In genomic region chr15:91942676-91943417, GRCh38 we compare ENCODE assay signal across 8 cellular contexts.
A peak's percentile ranks its signal among the peaks of the same experiment; 100 is the strongest.
DNase-seq lines count a peak whose midpoint lies in the region; ATAC-seq and TF ChIP-seq lines count a peak whose summit lies in the region.

No MANE protein-coding gene starts in this region.

- no peaks in the 10 kb centered on the region for H3K27me3 Mint-ChIP-seq in CD4-positive, alpha-beta T cell
- H3K27me3 Mint-ChIP-seq in activated naive CD8-positive, alpha-beta T cell treated with anti-CD3 and anti-CD28 coated beads for 36 hours = no peaks in the 10 kb centered on the region

- POLR2A ChIA-PET in CD4-positive, alpha-beta T cell (lab: Charles Lee) = interaction anchor here (1.4 to 2.2 kb wide), 2 partner anchors 89 to 94 kb away, joined by 4 to 15 read pairs; partner anchors contain the start of gene SLCO3A1
- POLR2A ChIA-PET in HCT116 (lab: Charles Lee) = no interaction called here

- peak overlapping the region; percentile 14 for H3K27ac Mint-ChIP-seq in CD4-positive, alpha-beta T cell
- no peak overlapping the region for H3K27ac Mint-ChIP-seq in activated naive CD8-positive, alpha-beta T cell treated with anti-CD3 and anti-CD28 coated beads for 36 hours

- no TSS peak for BruUV-seq in HCT116 (replicated peaks; lab: Mats Ljungman, UMichigan)

- no peak for TF ChIP-seq POLR2A in HCT116 (IDR thresholded peaks at IDR 0.05; ENCODE audit: borderline replicate concordance, extremely low read depth, insufficient read depth, insufficient read length)

- no peak overlapping the region for H3K9ac ChIP-seq in HCT116 (ENCODE audit: low read length)

- peak in 7 of 10 experiments; percentile 5 to 18 (median 11) for DNase-seq in CD4-positive, alpha-beta T cell
- DNase-seq in HCT116 (ENCODE audit: low read depth, low spot score) (peak; percentile 28), NCI-H226 (peak; percentile 93), right cardiac atrium (peak; percentile 85 to 90 (median 87)), COLO829 (ENCODE audit: low spot score) (no peak), iPS-NIHi11 (ENCODE audit: low spot score) (no peak)
- peak; percentile 18 for DNase-seq in activated naive CD8-positive, alpha-beta T cell treated with anti-CD3 and anti-CD28 coated beads for 36 hours
- peak in 2 of 3 donors; percentile 25 to 27 for DNase-seq in stimulated activated CD4-positive, alpha-beta T cell treated with anti-CD3 and anti-CD28 coated beads, Interleukin-12 subunit alpha, Interleukin-12 subunit beta, amount 100 ng/mL, for 48 hours (ENCODE audit: low read depth in 2 of 3, low spot score in 1 of 3)

- H3K9me3 ChIP-seq in CD4-positive, alpha-beta T cell (ENCODE audit: control insufficient read depth, low read length) = no peaks in the 10 kb centered on the region
- no peaks in the 10 kb centered on the region for H3K9me3 ChIP-seq in HCT116 (ENCODE audit: control insufficient read depth in 1 of 2, insufficient read depth in 1 of 2, low read depth in 1 of 2, low read length in 2 of 2)
- no peaks in the 10 kb centered on the region for H3K9me3 ChIP-seq in right cardiac atrium (ENCODE audit: control insufficient read depth, low read length)

- RAD21 ChIA-PET in HCT116 (lab: Charles Lee; ENCODE audit: low non-redundant PET in 1 of 2, low total read pairs in 2 of 2, uncharacterized antibody in 2 of 2, unreplicated experiment in 2 of 2) = no interaction called here

- H2AFZ ChIP-seq in HCT116 (ENCODE audit: low read depth, low read length, poor library complexity, severe bottlenecking) = no peak overlapping the region

- H3K36me3 ChIP-seq in HCT116 (ENCODE audit: control insufficient read depth in 1 of 2, insufficient read depth in 2 of 2, low read length in 2 of 2) = no peaks in the 10 kb centered on the region

- no peaks in the 10 kb centered on the region for H3K9me3 Mint-ChIP-seq in CD4-positive, alpha-beta T cell
- no peaks in the 10 kb centered on the region for H3K9me3 Mint-ChIP-seq in activated naive CD8-positive, alpha-beta T cell treated with anti-CD3 and anti-CD28 coated beads for 36 hours

- H3K36me3 Mint-ChIP-seq in CD4-positive, alpha-beta T cell (ENCODE audit: low read depth) = no peaks in the 10 kb centered on the region
- no peaks in the 10 kb centered on the region for H3K36me3 Mint-ChIP-seq in activated naive CD8-positive, alpha-beta T cell treated with anti-CD3 and anti-CD28 coated beads for 36 hours

- TF ChIP-seq RAD21 in HCT116 (IDR thresholded peaks at IDR 0.05; ENCODE audit: low read depth) = no peak; the same call in 1 of the 2 replicates

- no peaks in the 10 kb centered on the region for H3K9me2 ChIP-seq in HCT116 (ENCODE audit: insufficient read depth)

- H3K27me3 ChIP-seq in CD4-positive, alpha-beta T cell (ENCODE audit: control insufficient read depth, insufficient read depth, low read length) = no peaks in the 10 kb centered on the region
- H3K27me3 ChIP-seq in HCT116 (ENCODE audit: insufficient read depth, low read length) (no peaks in the 10 kb centered on the region), right cardiac atrium (ENCODE audit: control insufficient read depth, insufficient read depth) (no peaks in the 10 kb centered on the region)

- no peaks in the 10 kb centered on the region for H3K79me2 ChIP-seq in HCT116 (ENCODE audit: insufficient read depth, low read length)

- H4K20me1 ChIP-seq in HCT116 (ENCODE audit: insufficient read depth) = no peaks in the 10 kb centered on the region

- no peak overlapping the region for H3K27ac ChIP-seq in CD4-positive, alpha-beta T cell (ENCODE audit: low read depth, low read length)
- H3K27ac ChIP-seq in HCT116 (ENCODE audit: low read depth, low read length) = no peak overlapping the region
- peak overlapping the region; percentile 43 for H3K27ac ChIP-seq in right cardiac atrium (ENCODE audit: low read length)

- H3K4me1 ChIP-seq in HCT116 (ENCODE audit: control insufficient read depth in 1 of 2, insufficient read depth in 2 of 2, low read length in 2 of 2) (peaks cover 0 to 38% of the 10 kb centered on the region in 2 experiments; a peak in 2 of 4 replicates), right cardiac atrium (ENCODE audit: control insufficient read depth, insufficient read depth, low read length) (peaks cover 47% of the 10 kb centered on the region)

- H3K4me1 Mint-ChIP-seq in CD4-positive, alpha-beta T cell (ENCODE audit: low read depth) = peaks cover 87% of the 10 kb centered on the region
- peaks cover 20% of the 10 kb centered on the region for H3K4me1 Mint-ChIP-seq in activated naive CD8-positive, alpha-beta T cell treated with anti-CD3 and anti-CD28 coated beads for 36 hours

- TF ChIP-seq CTCF in CD4-positive, alpha-beta T cell (IDR thresholded peaks at IDR 0.05) = no peak
- TF ChIP-seq CTCF in HCT116 (IDR thresholded peaks at IDR 0.05 in 2 of 3, conservative IDR thresholded peaks at IDR 0.05 in 1 of 3; ENCODE audit: borderline replicate concordance in 1 of 3, insufficient read depth in 1 of 3, low read depth in 2 of 3, low read length in 2 of 3) = no peak

- peak; percentile 87 for ATAC-seq in CD4-positive, alpha-beta T cell (ENCODE audit: poor library complexity)
- peak; percentile 59 for ATAC-seq in HCT116
- ATAC-seq in right cardiac atrium = peak; percentile 85 to 88

- intact Hi-C loops in CD4-positive, alpha-beta T cell (cut with DNase I, micrococcal nuclease) = loop anchor here (1.0 to 5.0 kb wide), 4 partner anchors 94 to 641 kb away; no protein-coding TSS in a partner anchor
- intact Hi-C loops in HCT116 (cut with micrococcal nuclease) = loop anchor here (5.0 kb wide), 1 partner anchor 86 kb away; no protein-coding TSS in a partner anchor
- intact Hi-C loops in right cardiac atrium (cut with DNase I) = loop anchor here in 3 of 4 donors (5.0 to 10.0 kb wide), 6 partner anchors 81 to 638 kb away; partner anchors contain the start of gene SLCO3A1 (in 1 of the 3)

- WGBS in right cardiac atrium = 25% methylated on average over 10 of the region's 10 CpGs

- H3K4me2 ChIP-seq in HCT116 (ENCODE audit: low read length) = peak overlapping the region; percentile 51

- CTCF ChIA-PET in CD4-positive, alpha-beta T cell (lab: Charles Lee) = interaction anchor here (0.9 to 2.5 kb wide), 3 partner anchors 90 to 237 kb away, joined by 4 to 14 read pairs (median 5); no protein-coding TSS in a partner anchor
- CTCF ChIA-PET in HCT116 (lab: Charles Lee) = no interaction called here

- no peak overlapping the region for H3K4me3 Mint-ChIP-seq in CD4-positive, alpha-beta T cell
- H3K4me3 Mint-ChIP-seq in activated naive CD8-positive, alpha-beta T cell treated with anti-CD3 and anti-CD28 coated beads for 36 hours = peak overlapping the region; percentile 36

- H3K4me3 ChIP-seq in HCT116 (replicated peaks in 1 of 2; ENCODE audit: low read depth in 1 of 2, low read length in 2 of 2) (peak overlapping the region in 1 of 2 experiments; percentile 27; a peak in 1 of 4 replicates), right cardiac atrium (ENCODE audit: low read length) (no peak overlapping the region)

TF ChIP-seq in HCT116, 20 proteins besides CTCF, POLR2A, EP300 and RAD21:
- TF ChIP-seq, protein P1, sequence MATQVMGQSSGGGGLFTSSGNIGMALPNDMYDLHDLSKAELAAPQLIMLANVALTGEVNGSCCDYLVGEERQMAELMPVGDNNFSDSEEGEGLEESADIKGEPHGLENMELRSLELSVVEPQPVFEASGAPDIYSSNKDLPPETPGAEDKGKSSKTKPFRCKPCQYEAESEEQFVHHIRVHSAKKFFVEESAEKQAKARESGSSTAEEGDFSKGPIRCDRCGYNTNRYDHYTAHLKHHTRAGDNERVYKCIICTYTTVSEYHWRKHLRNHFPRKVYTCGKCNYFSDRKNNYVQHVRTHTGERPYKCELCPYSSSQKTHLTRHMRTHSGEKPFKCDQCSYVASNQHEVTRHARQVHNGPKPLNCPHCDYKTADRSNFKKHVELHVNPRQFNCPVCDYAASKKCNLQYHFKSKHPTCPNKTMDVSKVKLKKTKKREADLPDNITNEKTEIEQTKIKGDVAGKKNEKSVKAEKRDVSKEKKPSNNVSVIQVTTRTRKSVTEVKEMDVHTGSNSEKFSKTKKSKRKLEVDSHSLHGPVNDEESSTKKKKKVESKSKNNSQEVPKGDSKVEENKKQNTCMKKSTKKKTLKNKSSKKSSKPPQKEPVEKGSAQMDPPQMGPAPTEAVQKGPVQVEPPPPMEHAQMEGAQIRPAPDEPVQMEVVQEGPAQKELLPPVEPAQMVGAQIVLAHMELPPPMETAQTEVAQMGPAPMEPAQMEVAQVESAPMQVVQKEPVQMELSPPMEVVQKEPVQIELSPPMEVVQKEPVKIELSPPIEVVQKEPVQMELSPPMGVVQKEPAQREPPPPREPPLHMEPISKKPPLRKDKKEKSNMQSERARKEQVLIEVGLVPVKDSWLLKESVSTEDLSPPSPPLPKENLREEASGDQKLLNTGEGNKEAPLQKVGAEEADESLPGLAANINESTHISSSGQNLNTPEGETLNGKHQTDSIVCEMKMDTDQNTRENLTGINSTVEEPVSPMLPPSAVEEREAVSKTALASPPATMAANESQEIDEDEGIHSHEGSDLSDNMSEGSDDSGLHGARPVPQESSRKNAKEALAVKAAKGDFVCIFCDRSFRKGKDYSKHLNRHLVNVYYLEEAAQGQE (IDR thresholded peaks at IDR 0.05; ENCODE audit: low read depth) = no peak
- TF ChIP-seq CEBPB (IDR thresholded peaks at IDR 0.05; ENCODE audit: low read depth) = peak; percentile 98
- peak; percentile 33; the same call in 1 of the 2 replicates for TF ChIP-seq SP1 (IDR thresholded peaks at IDR 0.05; ENCODE audit: low read depth)
- TF ChIP-seq, protein P2, sequence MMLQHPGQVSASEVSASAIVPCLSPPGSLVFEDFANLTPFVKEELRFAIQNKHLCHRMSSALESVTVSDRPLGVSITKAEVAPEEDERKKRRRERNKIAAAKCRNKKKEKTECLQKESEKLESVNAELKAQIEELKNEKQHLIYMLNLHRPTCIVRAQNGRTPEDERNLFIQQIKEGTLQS (IDR thresholded peaks at IDR 0.05) = no peak

Comparison
In these comparisons a context has a peak if more than half of its experiments do, and no peak if none do; other contexts are left out.
1. DNase-seq: peak in CD4-positive, alpha-beta T cell (7 of 10), HCT116 (single experiment), NCI-H226 (single experiment), activated naive CD8-positive, alpha-beta T cell treated with anti-CD3 and anti-CD28 coated beads for 36 hours (single experiment), right cardiac atrium (3 of 3) and stimulated activated CD4-positive, alpha-beta T cell treated with anti-CD3 and anti-CD28 coated beads, Interleukin-12 subunit alpha, Interleukin-12 subunit beta, amount 100 ng/mL, for 48 hours (2 of 3); none in COLO829 (single experiment) and iPS-NIHi11 (single experiment).
2. Peak in every context shown above with its lines, with median percentiles within 50 percentile points of each other: ATAC-seq.